In genomic region chr11:117210620-117211019, GRCh38 we compare ENCODE assay signal across 22 cellular contexts. TPM values are rescaled to one million over a fixed set of nuclear protein-coding genes. Genes with fewer than 3 reads are reported as not detected.
DNase-seq lines count a peak whose midpoint lies in the region; ATAC-seq and TF ChIP-seq lines count a peak whose summit lies in the region.
"Had no signal": no experiment of that assay in that cellular context is flagged by ENCODE, and none has a peak within 500 bp of the region (broad histone marks: within the 10 kb centered on the region; RNA-seq: fewer than 3 reads in every experiment).

No MANE protein-coding gene starts in this region.

- peaks cover 61% of the 10 kb centered on the region for H3K36me3 Mint-ChIP-seq in CD4-positive, alpha-beta T cell (ENCODE audit: low read depth)

- peaks cover 0 to 12% (median 5%) of the 10 kb centered on the region in 4 donors for H3K4me1 ChIP-seq in sigmoid colon
- H3K4me1 ChIP-seq: BLaER1, Caco-2, HAP-1 had no signal

- H3K4me3 ChIP-seq in fibroblast of pulmonary artery (replicated peaks; ENCODE audit: low read depth, low read length), result no peak overlapping the region
- no peak overlapping the region for H3K4me3 ChIP-seq in sigmoid colon
- H3K4me3 ChIP-seq in foreskin fibroblast (ENCODE audit: low read depth in 1 of 2, low read length in 2 of 2), result no peak overlapping the region
- H3K4me3 ChIP-seq: BLaER1, GM23248, HAP-1 had no signal

- WGBS in sigmoid colon, 2 donors, result 97 to 99% methylated on average over 3 of the region's 3 CpGs

- H3K4me1 Mint-ChIP-seq in CD4-positive, alpha-beta T cell (ENCODE audit: low read depth), result peaks cover 15% of the 10 kb centered on the region

- ATAC-seq in CD4-positive, alpha-beta T cell (ENCODE audit: poor library complexity), result no peak

- intact Hi-C loops in CD4-positive, alpha-beta T cell (cut with DNase I, micrococcal nuclease), result no loop called here
- intact Hi-C loops in sigmoid colon (cut with DNase I), result no loop called here

- no peak overlapping the region for H3K27ac ChIP-seq in CD4-positive, alpha-beta T cell (ENCODE audit: low read depth, low read length)
- H3K27ac ChIP-seq in sigmoid colon, result peak overlapping the region; percentile 35 to 72 (median 58)
- H3K27ac ChIP-seq: BLaER1, GM23248, HL-60 had no signal

- TF ChIP-seq EP300 in sigmoid colon (IDR thresholded peaks at IDR 0.05), result no peak

- peaks cover 0 to 28% (median 5%) of the 10 kb centered on the region in 4 donors for H3K36me3 ChIP-seq in sigmoid colon

- peak overlapping the region; percentile 51 for H3K27ac Mint-ChIP-seq in CD4-positive, alpha-beta T cell

- no peaks in the 10 kb centered on the region for H3K27me3 ChIP-seq in CD4-positive, alpha-beta T cell (ENCODE audit: control insufficient read depth, insufficient read depth, low read length)
- H3K27me3 ChIP-seq in sigmoid colon, result no peaks in the 10 kb centered on the region
- H3K27me3 ChIP-seq: BLaER1 had no signal

- TF ChIP-seq POLR2A in sigmoid colon (IDR thresholded peaks at IDR 0.05), result no peak

- POLR2A ChIA-PET in CD4-positive, alpha-beta T cell (lab: Charles Lee), result interaction anchor here (1.1 kb wide), 1 partner anchor 12 kb away, joined by 3 read pairs; no protein-coding TSS in a partner anchor

- no peak for TF ChIP-seq CTCF in CD4-positive, alpha-beta T cell (IDR thresholded peaks at IDR 0.05)
- no peak for TF ChIP-seq CTCF in fibroblast of pulmonary artery (IDR thresholded peaks at IDR 0.05; ENCODE audit: low read length, missing control alignments)
- no peak for TF ChIP-seq CTCF in sigmoid colon (IDR thresholded peaks at IDR 0.05)
- TF ChIP-seq CTCF in foreskin fibroblast (IDR thresholded peaks at IDR 0.05; ENCODE audit: low read depth, low read length), result no peak

- H3K4me3 Mint-ChIP-seq in CD4-positive, alpha-beta T cell, result no peak overlapping the region

- no peaks in the 10 kb centered on the region for H3K9me3 Mint-ChIP-seq in CD4-positive, alpha-beta T cell
- H3K9me3 Mint-ChIP-seq: CD4-positive, alpha-beta memory T cell had no signal

- H3K9me3 ChIP-seq in CD4-positive, alpha-beta T cell (ENCODE audit: control insufficient read depth, low read length), result no peaks in the 10 kb centered on the region
- no peaks in the 10 kb centered on the region for H3K9me3 ChIP-seq in sigmoid colon
- H3K9me3 ChIP-seq: BLaER1, Caco-2, HAP-1 had no signal

- no peak for DNase-seq in CD4-positive, alpha-beta T cell
- DNase-seq in EH (ENCODE audit: low read depth) (peak; percentile 35), fibroblast of pulmonary artery (ENCODE audit: low read depth) (peak; percentile 14), sigmoid colon (no peak), foreskin fibroblast (no peak), MV-4-11 (lab: John Stamatoyannopoulos, UW) (no peak), T-helper 1 cell (no peak)
- DNase-seq: Caco-2; CD4-positive, alpha-beta memory T cell; DND-41; GM23248; KG1; NCI-H1092 treated with DMSO at 0.1 percent for 48 hours; NCI-H146; NCI-H2029; NCI-H2227 treated with DMSO at 0.1 percent for 48 hours; NCI-H510A; NK-92 treated with Interleukin-12 subunit alpha and Interleukin-12 subunit beta, amount 100 ng/mL, for 24 hours; SIG-M5 had no signal

- no peaks in the 10 kb centered on the region for H3K27me3 Mint-ChIP-seq in CD4-positive, alpha-beta T cell
- H3K27me3 Mint-ChIP-seq: CD4-positive, alpha-beta memory T cell had no signal

- CTCF ChIA-PET in CD4-positive, alpha-beta T cell (lab: Charles Lee), result no interaction called here

RNA-seq across cellular contexts. Expression of gene TAGLN, which starts 11.4 kb away (rescaled TPM):
- 1 to 10 TPM; 8.4 to 9.5 TPM for total RNA-seq in CD4-positive, alpha-beta T cell
- total RNA-seq in sigmoid colon, result over 10,000 TPM in 3 of 4 donors, 1,000 to 10,000 TPM in 1; 6,854 to 14,048 (median 12,596) TPM
- 1,000 to 10,000 TPM in 1 of 3 donors, 100 to 1,000 TPM in 2; 112 to 1,100 (median 337) TPM for polyA plus RNA-seq in sigmoid colon

RNA-seq across cellular contexts. Expression of gene PCSK7, which starts 21.3 kb away (rescaled TPM):
- total RNA-seq in CD4-positive, alpha-beta T cell, result 100 to 1,000 TPM; 229 to 247 TPM
- 10 to 100 TPM; 22.1 to 55.1 (median 31.1) TPM for total RNA-seq in sigmoid colon
- 100 to 1,000 TPM in 1 of 3 donors, 10 to 100 TPM in 2; 18.0 to 116 (median 21.7) TPM for polyA plus RNA-seq in sigmoid colon

RNA-seq across cellular contexts. Expression of gene RNF214, which starts 21.9 kb away (rescaled TPM):
- total RNA-seq in CD4-positive, alpha-beta T cell, result 10 to 100 TPM; 12.9 to 15.8 TPM
- 10 to 100 TPM; 11.1 to 23.8 (median 12.8) TPM for total RNA-seq in sigmoid colon
- polyA plus RNA-seq in sigmoid colon, result 10 to 100 TPM in 2 of 3 donors, 1 to 10 TPM in 1; 6.2 to 12.0 (median 10.2) TPM

RNA-seq across cellular contexts. Expression of gene SIDT2, which starts 32.1 kb away (rescaled TPM):
- total RNA-seq in CD4-positive, alpha-beta T cell, result 100 to 1,000 TPM; 197 to 200 TPM
- 10 to 100 TPM; 20.7 to 50.7 (median 28.5) TPM for total RNA-seq in sigmoid colon
- polyA plus RNA-seq in sigmoid colon, result 10 to 100 TPM in 2 of 3 donors, 1 to 10 TPM in 1; 7.6 to 33.1 (median 12.0) TPM

Comparison
In these comparisons a context has a peak if more than half of its experiments do, and no peak if none do; other contexts are left out.
1. DNase-seq: peak in EH (single experiment) and fibroblast of pulmonary artery (single experiment); none in CD4-positive, alpha-beta T cell (0 of 10), sigmoid colon (single experiment), foreskin fibroblast (0 of 2), MV-4-11 (single experiment) and T-helper 1 cell (0 of 5).
2. RNA of gene TAGLN, which starts 11.4 kb away (total RNA-seq): 6,854 to 14,048 TPM in sigmoid colon; 8.4 to 9.5 TPM in CD4-positive, alpha-beta T cell; every median in the first group is over 100 times any median in the second.
3. RNA of gene PCSK7, which starts 21.3 kb away (total RNA-seq): 229 to 247 TPM in CD4-positive, alpha-beta T cell; 22.1 to 55.1 TPM in sigmoid colon; every median in the first group is over 4 times any median in the second.